8 cellular contexts compared by ENCODE assay signal in genomic region chr2:101003278-101003775, GRCh38. TPM values are rescaled to one million over a fixed set of nuclear protein-coding genes. Genes with fewer than 3 reads are reported as not detected.
A peak's percentile ranks its signal among the peaks of the same experiment; 100 is the strongest.
DNase-seq lines count a peak whose midpoint lies in the region; FAIRE-seq and TF ChIP-seq lines count a peak whose summit lies in the region.

No MANE protein-coding gene starts in this region.

- H3K9me3 ChIP-seq in Caco-2: no peaks in the 10 kb centered on the region
- H3K9me3 ChIP-seq in OCI-LY7 (ENCODE audit: low read length): no peaks in the 10 kb centered on the region
- no peaks in the 10 kb centered on the region for H3K9me3 ChIP-seq in endocrine pancreas (ENCODE audit: control insufficient read depth, low read length)
- no peaks in the 10 kb centered on the region for H3K9me3 ChIP-seq in neural progenitor cell (ENCODE audit: low read depth)

- peak overlapping the region; percentile 99 for H3K4me3 Mint-ChIP-seq in Caco-2 (ENCODE audit: unreplicated experiment)
- peak overlapping the region; percentile 96 for H3K4me3 Mint-ChIP-seq in neural progenitor cell

- H3K27me3 Mint-ChIP-seq in Caco-2 (ENCODE audit: insufficient read depth, unreplicated experiment) (no peaks in the 10 kb centered on the region), neural progenitor cell (ENCODE audit: insufficient read depth, low read depth) (peaks cover 4% of the 10 kb centered on the region)

- peak overlapping the region; percentile 56 for H3K27ac ChIP-seq in OCI-LY7 (ENCODE audit: low read depth, low read length, poor library complexity, severe bottlenecking)
- no peak overlapping the region for H3K27ac ChIP-seq in neural progenitor cell

- H3K4me1 ChIP-seq in Caco-2 (peaks cover 13% of the 10 kb centered on the region), OCI-LY7 (ENCODE audit: insufficient read depth, low read length, poor library complexity, severe bottlenecking) (peaks cover 25% of the 10 kb centered on the region), endocrine pancreas (ENCODE audit: control insufficient read depth, insufficient read depth, low read length) (peaks cover 5% of the 10 kb centered on the region), neural progenitor cell (peaks cover 11% of the 10 kb centered on the region)

- TF ChIP-seq CTCF in Caco-2 (IDR thresholded peaks at IDR 0.05; ENCODE audit: insufficient read depth in 1 of 2, low read depth in 1 of 2, low read length in 1 of 2, severe bottlenecking in 1 of 2, unreplicated experiment in 1 of 2) (no peak), OCI-LY7 (conservative IDR thresholded peaks at IDR 0.05; ENCODE audit: low read length) (no peak), neural progenitor cell (IDR thresholded peaks at IDR 0.05) (no peak)

- intact Hi-C loops in Caco-2 (cut with micrococcal nuclease; ENCODE audit: unreplicated experiment): no loop called here
- intact Hi-C loops in OCI-LY7 (cut with micrococcal nuclease; ENCODE audit: unreplicated experiment): no loop called here

- H3K79me2 ChIP-seq in OCI-LY7 (ENCODE audit: insufficient read depth, low read depth, low read length) (peaks cover 55% of the 10 kb centered on the region), neural progenitor cell (ENCODE audit: low read depth) (peaks cover 52% of the 10 kb centered on the region)

- CTCF ChIA-PET in Caco-2 (lab: Charles Lee): no interaction called here
- CTCF ChIA-PET in OCI-LY7 (lab: Charles Lee; ENCODE audit: unreplicated experiment): interaction anchor here (0.9 kb wide), 1 partner anchor 9 kb away, joined by 3 read pairs; no protein-coding TSS in a partner anchor

- POLR2A ChIA-PET in Caco-2 (lab: Charles Lee) (interaction anchor here (0.7 to 1.9 kb wide), 2 partner anchors 148 to 440 kb away, joined by 3 to 12 read pairs; partner anchors contain the start of genes PDCL3 and TBC1D8), OCI-LY7 (lab: Charles Lee) (interaction anchor here (0.6 to 1.7 kb wide), 5 partner anchors 9 to 440 kb away, joined by 3 to 5 read pairs (median 4); partner anchors contain the start of gene PDCL3)

- DNase-seq in Caco-2 (peak in 1 of 2 experiments; percentile 28), OCI-LY7 (ENCODE audit: low spot score) (peak; percentile 11), neural progenitor cell (ENCODE audit: low spot score) (peak; percentile 42), hippocampal formation (lab: John Stamatoyannopoulos, UW) (no peak), MV-4-11 (lab: John Stamatoyannopoulos, UW) (no peak), NCI-H2171 (lab: John Stamatoyannopoulos, UW) (no peak), HTR-8/SVneo (ENCODE audit: insufficient read length, low spot score) (no peak)

- H3K36me3 Mint-ChIP-seq in Caco-2 (ENCODE audit: insufficient read depth, unreplicated experiment) (peaks cover 67% of the 10 kb centered on the region), neural progenitor cell (peaks cover 45% of the 10 kb centered on the region)

- no peaks in the 10 kb centered on the region for H3K27me3 ChIP-seq in Caco-2 (replicated peaks; ENCODE audit: control insufficient read depth, insufficient read depth, low read length)
- H3K27me3 ChIP-seq in endocrine pancreas (ENCODE audit: control insufficient read depth, insufficient read depth, low read length): no peaks in the 10 kb centered on the region
- H3K27me3 ChIP-seq in neural progenitor cell: peaks cover 8% of the 10 kb centered on the region

- peaks cover 16% of the 10 kb centered on the region for H3K36me3 ChIP-seq in Caco-2 (ENCODE audit: control insufficient read depth, insufficient read depth, low read length)
- H3K36me3 ChIP-seq in OCI-LY7 (ENCODE audit: insufficient read depth, low read length): peaks cover 61% of the 10 kb centered on the region
- H3K36me3 ChIP-seq in endocrine pancreas (ENCODE audit: control insufficient read depth, insufficient read depth, low read length): peaks cover 10% of the 10 kb centered on the region
- peaks cover 38% of the 10 kb centered on the region for H3K36me3 ChIP-seq in neural progenitor cell

- peaks cover 57% of the 10 kb centered on the region for H3F3A ChIP-seq in neural progenitor cell (ENCODE audit: low read depth)

- H3K9me3 Mint-ChIP-seq in Caco-2 (ENCODE audit: unreplicated experiment): no peaks in the 10 kb centered on the region
- H3K9me3 Mint-ChIP-seq in neural progenitor cell: peaks cover 6% of the 10 kb centered on the region

- peak overlapping the region; percentile 98 for H3K27ac Mint-ChIP-seq in Caco-2 (ENCODE audit: unreplicated experiment)
- H3K27ac Mint-ChIP-seq in neural progenitor cell: peak overlapping the region; percentile 68

- BruUV-seq in Caco-2 (replicated peaks; lab: Mats Ljungman, UMichigan) (no TSS peak), OCI-LY7 (replicated peaks; lab: Mats Ljungman, UMichigan) (no TSS peak)

- H4K20me1 ChIP-seq in OCI-LY7 (ENCODE audit: insufficient read depth, low read length) (peaks cover 46% of the 10 kb centered on the region; the same call in 1 of the 2 replicates), neural progenitor cell (ENCODE audit: low read depth) (peaks cover 48% of the 10 kb centered on the region)

- no peak for FAIRE-seq in HTR-8/SVneo (lab: Jason Lieb, UNC)

- H3K4me2 ChIP-seq in OCI-LY7 (ENCODE audit: low read length): peak overlapping the region; percentile 79
- H3K4me2 ChIP-seq in neural progenitor cell: peak overlapping the region; percentile 91

- peak overlapping the region; percentile 90 for H3K9ac ChIP-seq in endocrine pancreas (ENCODE audit: control insufficient read depth, insufficient read depth, low read length)
- peak overlapping the region; percentile 95 for H3K9ac ChIP-seq in neural progenitor cell

- peaks cover 28% of the 10 kb centered on the region for H3K4me1 Mint-ChIP-seq in Caco-2 (ENCODE audit: low read depth, unreplicated experiment)
- H3K4me1 Mint-ChIP-seq in neural progenitor cell: peaks cover 28% of the 10 kb centered on the region

- H3K9me2 ChIP-seq in OCI-LY7 (ENCODE audit: insufficient read depth, low read length): no peaks in the 10 kb centered on the region

- H2AFZ ChIP-seq in OCI-LY7 (ENCODE audit: low read length): no peak overlapping the region
- H2AFZ ChIP-seq in neural progenitor cell (replicated peaks): no peak overlapping the region

- peak overlapping the region; percentile 74 for H3K4me3 ChIP-seq in Caco-2 (ENCODE audit: low read depth, low read length)
- peak overlapping the region; percentile 92 for H3K4me3 ChIP-seq in OCI-LY7 (ENCODE audit: low read depth, low read length, poor library complexity, severe bottlenecking)
- peak overlapping the region; percentile 87 for H3K4me3 ChIP-seq in endocrine pancreas (ENCODE audit: control insufficient read depth, insufficient read depth, low read length)
- H3K4me3 ChIP-seq in neural progenitor cell: peak overlapping the region; percentile 81

RNA-seq across cellular contexts. Expression of gene RPL31, which starts 1.2 kb away (rescaled TPM):
- 2,026 and 2,057 TPM in 2 replicates for total RNA-seq in Caco-2 (2022)
- 1,977 and 1,991 TPM in 2 replicates for total RNA-seq in OCI-LY7 (2014; rRNA removed; shearing (Covaris generic))
- 1,220 and 1,348 TPM in 2 replicates for total RNA-seq in OCI-LY7 (2022)
- 2,151 and 2,596 TPM in 2 replicates for total RNA-seq in neural progenitor cell (ENCODE audit: low replicate concordance)

Comparison
In these comparisons a context has a peak if more than half of its experiments do, and no peak if none do; other contexts are left out.
1. DNase-seq: peak in OCI-LY7 (single experiment) and neural progenitor cell (single experiment); none in hippocampal formation (0 of 2), MV-4-11 (single experiment), NCI-H2171 (single experiment) and HTR-8/SVneo (single experiment).
2. Peak in every context shown above with its lines, with median percentiles within 50 percentile points of each other: H3K4me3 ChIP-seq.